Comparison of ENCODE assay signal across 22 cellular contexts in genomic region chr3:170440346-170440745, GRCh38. TPM values are rescaled to one million over a fixed set of nuclear protein-coding genes. Genes with fewer than 3 reads are reported as not detected.
DNase-seq lines count a peak whose midpoint lies in the region; ATAC-seq and TF ChIP-seq lines count a peak whose summit lies in the region.
"Had no signal": no experiment of that assay in that cellular context is flagged by ENCODE, and none has a peak within 500 bp of the region (broad histone marks: within the 10 kb centered on the region; RNA-seq: fewer than 3 reads in every experiment).

No MANE protein-coding gene starts in this region.

- H3K36me3 ChIP-seq in RWPE2 (ENCODE audit: low read depth) = no peaks in the 10 kb centered on the region
- no peaks in the 10 kb centered on the region for H3K36me3 ChIP-seq in Peyer's patch
- H3K36me3 ChIP-seq: BLaER1, WERI-Rb-1 had no signal

- TF ChIP-seq CTCF in RWPE2 (IDR thresholded peaks at IDR 0.05; ENCODE audit: poor library complexity, severe bottlenecking) (no peak), Peyer's patch (IDR thresholded peaks at IDR 0.05) (no peak)

- no peak for TF ChIP-seq POLR2A in Peyer's patch (IDR thresholded peaks at IDR 0.05)

- H3K4me1 ChIP-seq in RWPE2 (ENCODE audit: insufficient read depth, poor library complexity, severe bottlenecking) (no peaks in the 10 kb centered on the region), Peyer's patch (no peaks in the 10 kb centered on the region)
- H3K4me1 ChIP-seq: BLaER1, spleen, tibial artery had no signal

- peak; percentile 11 for DNase-seq in DMS53 (lab: John Stamatoyannopoulos, UW)
- no peak for DNase-seq in DMS53 treated with DMSO at 0.1 percent for 48 hours (lab: John Stamatoyannopoulos, UW; ENCODE audit: unreplicated experiment)
- DNase-seq in RWPE2 (ENCODE audit: low spot score) = no peak
- DNase-seq in epithelial cell of prostate (ENCODE audit: low read depth, low spot score) = peak; percentile 2
- peak; percentile 72 for DNase-seq in renal cortical epithelial cell (ENCODE audit: low read depth)
- DNase-seq in Peyer's patch = no peak
- DNase-seq in NCI-H82 (lab: John Stamatoyannopoulos, UW) = no peak
- DNase-seq: activated naive CD8-positive, alpha-beta T cell treated with anti-CD3 and anti-CD28 coated beads, Interleukin-2, amount 10 ng/mL, durations not matched to agents 7 days and 5 days; activated T-cell treated with anti-CD3 and anti-CD28 coated beads, Interleukin-2, amount 50 U/mL, for 48 hours; central memory CD4-positive, alpha-beta T cell; effector memory CD4-positive, alpha-beta T cell; left cardiac atrium; NCI-H187; nephron progenitor cell; SHP77; spleen; tibial artery; WERI-Rb-1 had no signal

- H3K27me3 ChIP-seq in RWPE2 (ENCODE audit: insufficient read depth, poor library complexity, severe bottlenecking) (no peaks in the 10 kb centered on the region), Peyer's patch (no peaks in the 10 kb centered on the region)
- H3K27me3 ChIP-seq: BLaER1 had no signal

- ATAC-seq in RWPE2 (ENCODE audit: low read depth) (peak; percentile 71; the same call in 2 of the 3 replicates), HG03135 (IDR thresholded peaks at IDR 0.05; ENCODE audit: unreplicated experiment) (no peak)
- ATAC-seq: GM23338 had no signal

- no peak overlapping the region for H3K4me3 ChIP-seq in RWPE2 (ENCODE audit: severe bottlenecking)
- H3K4me3 ChIP-seq in Peyer's patch = no peak overlapping the region
- H3K4me3 ChIP-seq: BLaER1, GM23338, spleen, tibial artery had no signal

- H3K9me3 ChIP-seq in RWPE2 (ENCODE audit: severe bottlenecking) (no peaks in the 10 kb centered on the region), Peyer's patch (no peaks in the 10 kb centered on the region)
- H3K9me3 ChIP-seq: BLaER1, spleen, tibial artery had no signal

- H3K27ac ChIP-seq in RWPE2 (ENCODE audit: poor library complexity, severe bottlenecking) (no peak overlapping the region), epithelial cell of prostate (no peak overlapping the region), Peyer's patch (no peak overlapping the region)
- H3K27ac ChIP-seq: 22Rv1, BLaER1, spleen, tibial artery, WERI-Rb-1 had no signal

RNA-seq across cellular contexts. Expression of gene CLDN11, which starts 21.7 kb away (rescaled TPM):
- total RNA-seq in renal cortical epithelial cell = 17.5 and 27.5 TPM in 2 replicates
- 10 to 100 TPM in 1 of 4 donors, 1 to 10 TPM in 3; 4.1 to 16.6 (median 5.0) TPM for total RNA-seq in Peyer's patch
- total RNA-seq: activated naive CD8-positive, alpha-beta T cell treated with anti-CD3 and anti-CD28 coated beads, Interleukin-2, amount 10 ng/mL, durations not matched to agents 7 days and 5 days had no signal

Comparison
In these comparisons a context has a peak if more than half of its experiments do, and no peak if none do; other contexts are left out.
1. DNase-seq: peak in DMS53 (single experiment), epithelial cell of prostate (single experiment) and renal cortical epithelial cell (single experiment); none in DMS53 treated with DMSO at 0.1 percent for 48 hours (single experiment), RWPE2 (single experiment), Peyer's patch (0 of 3) and NCI-H82 (single experiment).